15 cellular contexts compared by ENCODE assay signal in genomic region chr15:91801836-91802534, GRCh38.
"Had no signal": no experiment of that assay in that cellular context is flagged by ENCODE, and none has a peak within 500 bp of the region (broad histone marks: within the 10 kb centered on the region; RNA-seq: fewer than 3 reads in every experiment).

No MANE protein-coding gene starts in this region.

- H3K4me3 ChIP-seq: coronary artery, gastroesophageal sphincter, mucosa of descending colon, testis had no signal

- H3K27ac ChIP-seq: coronary artery, gastroesophageal sphincter, testis had no signal

- H3K27me3 ChIP-seq: testis had no signal

- H3K27ac Mint-ChIP-seq: activated CD4-positive, alpha-beta T cell treated with anti-CD3 and anti-CD28 coated beads, Interleukin-2, amount 10 ng/mL, durations not matched to agents 7 days and 5 days; activated naive CD4-positive, alpha-beta T cell treated with anti-CD3 and anti-CD28 coated beads, Interleukin-2, amount 10 ng/mL, durations not matched to agents 7 days and 5 days; nephron progenitor cell; stimulated activated naive CD8-positive, alpha-beta T cell treated with anti-CD3 and anti-CD28 coated beads, Interleukin-15, amount 100 ng/mL, for 72 hours had no signal

- DNase-seq: activated CD4-positive, alpha-beta T cell treated with anti-CD3 and anti-CD28 coated beads, Interleukin-2, amount 10 ng/mL, durations not matched to agents 7 days and 5 days; activated CD4-positive, CD25-positive, alpha-beta regulatory T cell; activated CD8-positive, alpha-beta memory T cell treated with anti-CD3 and anti-CD28 coated beads for 24 hours; activated naive CD4-positive, alpha-beta T cell treated with anti-CD3 and anti-CD28 coated beads, Interleukin-2, amount 10 ng/mL, durations not matched to agents 7 days and 5 days; central memory CD4-positive, alpha-beta T cell; effector CD4-positive, alpha-beta T cell; hippocampal formation; mucosa of descending colon; nephron progenitor cell; stimulated activated CD4-positive, alpha-beta T cell treated with anti-CD3 and anti-CD28 coated beads, Interleukin-15, amount 100 ng/mL, for 24 hours; stimulated activated CD4-positive, alpha-beta T cell treated with anti-CD3 and anti-CD28 coated beads, Interleukin-4, amount 100 ng/mL, for 24 hours; stimulated activated naive CD8-positive, alpha-beta T cell treated with anti-CD3 and anti-CD28 coated beads, Interleukin-15, amount 100 ng/mL, for 72 hours; testis had no signal

- ATAC-seq: gastroesophageal sphincter; mucosa of descending colon; stimulated activated naive CD8-positive, alpha-beta T cell treated with anti-CD3 and anti-CD28 coated beads, Interleukin-15, amount 100 ng/mL, for 72 hours had no signal

- H3K4me3 Mint-ChIP-seq: activated CD4-positive, alpha-beta T cell treated with anti-CD3 and anti-CD28 coated beads, Interleukin-2, amount 10 ng/mL, durations not matched to agents 7 days and 5 days; activated naive CD4-positive, alpha-beta T cell treated with anti-CD3 and anti-CD28 coated beads, Interleukin-2, amount 10 ng/mL, durations not matched to agents 7 days and 5 days; nephron progenitor cell; stimulated activated naive CD8-positive, alpha-beta T cell treated with anti-CD3 and anti-CD28 coated beads, Interleukin-15, amount 100 ng/mL, for 72 hours had no signal

- H3K4me1 Mint-ChIP-seq: activated CD4-positive, alpha-beta T cell treated with anti-CD3 and anti-CD28 coated beads, Interleukin-2, amount 10 ng/mL, durations not matched to agents 7 days and 5 days; activated naive CD4-positive, alpha-beta T cell treated with anti-CD3 and anti-CD28 coated beads, Interleukin-2, amount 10 ng/mL, durations not matched to agents 7 days and 5 days; nephron progenitor cell; stimulated activated naive CD8-positive, alpha-beta T cell treated with anti-CD3 and anti-CD28 coated beads, Interleukin-15, amount 100 ng/mL, for 72 hours had no signal

- H3K36me3 ChIP-seq: gastroesophageal sphincter had no signal

- H3K36me3 Mint-ChIP-seq: activated naive CD4-positive, alpha-beta T cell treated with anti-CD3 and anti-CD28 coated beads, Interleukin-2, amount 10 ng/mL, durations not matched to agents 7 days and 5 days had no signal

- H3K9me3 ChIP-seq: gastroesophageal sphincter, mucosa of descending colon, testis had no signal

- H3K4me1 ChIP-seq: gastroesophageal sphincter, testis had no signal

- H3K9me3 Mint-ChIP-seq: activated CD4-positive, alpha-beta T cell treated with anti-CD3 and anti-CD28 coated beads, Interleukin-2, amount 10 ng/mL, durations not matched to agents 7 days and 5 days; activated naive CD4-positive, alpha-beta T cell treated with anti-CD3 and anti-CD28 coated beads, Interleukin-2, amount 10 ng/mL, durations not matched to agents 7 days and 5 days; nephron progenitor cell; stimulated activated naive CD8-positive, alpha-beta T cell treated with anti-CD3 and anti-CD28 coated beads, Interleukin-15, amount 100 ng/mL, for 72 hours had no signal
